ENCODE assay signal across 14 cellular contexts in the genomic region with DNA sequence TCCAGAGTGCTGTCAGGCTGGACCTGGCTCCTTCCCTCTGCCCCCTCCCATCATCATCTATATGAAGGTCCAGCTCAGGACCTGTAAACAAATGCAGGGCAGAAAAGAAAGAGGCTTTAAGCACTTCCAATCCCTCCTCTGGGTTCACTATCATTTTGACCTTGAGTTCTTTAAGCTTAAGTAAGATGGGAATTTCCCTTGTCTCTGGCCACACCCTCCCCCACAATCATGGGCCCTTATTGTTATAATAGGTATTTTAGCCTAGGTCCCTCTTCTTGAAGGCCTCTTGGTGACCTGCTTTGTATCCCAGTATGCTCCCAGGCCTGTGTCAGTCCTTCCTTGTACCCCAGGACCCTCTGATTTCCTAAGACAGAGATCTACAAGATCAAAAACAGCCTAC. TPM values are rescaled to one million over a fixed set of nuclear protein-coding genes. Genes with fewer than 3 reads are reported as not detected.
A peak's percentile ranks its signal among the peaks of the same experiment; 100 is the strongest.
DNase-seq lines count a peak whose midpoint lies in the region; ATAC-seq and TF ChIP-seq lines count a peak whose summit lies in the region.
"Had no signal": no experiment of that assay in that cellular context is flagged by ENCODE, and none has a peak within 500 bp of the region (broad histone marks: within the 10 kb centered on the region; RNA-seq: fewer than 3 reads in every experiment).

No MANE protein-coding gene starts in this region.

- H3K36me3 ChIP-seq in OCI-LY3 (replicated peaks; ENCODE audit: low read depth, low read length), result no peaks in the 10 kb centered on the region
- H3K36me3 ChIP-seq: right atrium auricular region had no signal

- ATAC-seq in GM19455 (IDR thresholded peaks at IDR 0.05; ENCODE audit: unreplicated experiment) (no peak), HG02981 (IDR thresholded peaks at IDR 0.05; ENCODE audit: unreplicated experiment) (no peak), HG03108 (IDR thresholded peaks at IDR 0.05; ENCODE audit: unreplicated experiment) (no peak)
- ATAC-seq: left ventricle myocardium superior had no signal

- peaks cover 14% of the 10 kb centered on the region for H3K4me1 ChIP-seq in OCI-LY3 (ENCODE audit: low read length)

- H3K4me2 ChIP-seq in OCI-LY3 (ENCODE audit: low read length), result 0 out of 2 replicates have a peak overlapping the region, but pooled peaks have one; percentile 20

- H3K36me3 Mint-ChIP-seq in activated CD4-positive, alpha-beta T cell treated with anti-CD3 and anti-CD28 coated beads, Interleukin-2, amount 10 ng/mL, durations not matched to agents 24 days and 14 days (ENCODE audit: low read depth), result no peaks in the 10 kb centered on the region

- no peaks in the 10 kb centered on the region for H4K20me1 ChIP-seq in OCI-LY3 (ENCODE audit: insufficient read depth, low read length)

- no peaks in the 10 kb centered on the region for H3K9me3 ChIP-seq in OCI-LY3 (ENCODE audit: insufficient read depth, low read length)
- H3K9me3 ChIP-seq: right atrium auricular region had no signal

- no peaks in the 10 kb centered on the region for H3K27me3 ChIP-seq in OCI-LY3 (ENCODE audit: low read depth, low read length)
- H3K27me3 ChIP-seq: right atrium auricular region had no signal

- peak overlapping the region; percentile 48 for H3K27ac Mint-ChIP-seq in activated CD4-positive, alpha-beta T cell treated with anti-CD3 and anti-CD28 coated beads, Interleukin-2, amount 10 ng/mL, durations not matched to agents 24 days and 14 days
- H3K27ac Mint-ChIP-seq: HFFc6; stimulated activated naive CD8-positive, alpha-beta T cell treated with anti-CD3 and anti-CD28 coated beads, Interleukin-15, Interleukin-2, amounts not matched to agents 100 ng/mL and 50 ng/mL, for 24 hours; T-helper 1 cell treated with Interleukin-12 subunit alpha and Interleukin-12 subunit beta and Interleukin-4 antibody, amounts not matched to agents 30 μg/mL and 1 μg/mL, for 36 hours had no signal

- TF ChIP-seq CTCF in OCI-LY3 (IDR thresholded peaks at IDR 0.05; ENCODE audit: low read depth, low read length), result no peak

- no peak overlapping the region for H3K9ac ChIP-seq in OCI-LY3 (ENCODE audit: low read length)

- no peak overlapping the region for H3K27ac ChIP-seq in OCI-LY3 (ENCODE audit: low read length)

- peaks cover 9% of the 10 kb centered on the region for H3K4me1 Mint-ChIP-seq in activated CD4-positive, alpha-beta T cell treated with anti-CD3 and anti-CD28 coated beads, Interleukin-2, amount 10 ng/mL, durations not matched to agents 24 days and 14 days

- H3K4me3 ChIP-seq in OCI-LY3 (ENCODE audit: low read length) (no peak overlapping the region), skeletal muscle cell (ENCODE audit: low read depth, low read length) (no peak overlapping the region)
- H3K4me3 ChIP-seq: right atrium auricular region had no signal

- no peaks in the 10 kb centered on the region for H3K79me2 ChIP-seq in OCI-LY3 (ENCODE audit: low read length)

- H3K4me3 Mint-ChIP-seq in activated CD4-positive, alpha-beta T cell treated with anti-CD3 and anti-CD28 coated beads, Interleukin-2, amount 10 ng/mL, durations not matched to agents 24 days and 14 days, result no peak overlapping the region
- H3K4me3 Mint-ChIP-seq: HFFc6; stimulated activated naive CD8-positive, alpha-beta T cell treated with anti-CD3 and anti-CD28 coated beads, Interleukin-15, Interleukin-2, amounts not matched to agents 100 ng/mL and 50 ng/mL, for 24 hours; T-helper 1 cell treated with Interleukin-12 subunit alpha and Interleukin-12 subunit beta and Interleukin-4 antibody, amounts not matched to agents 30 μg/mL and 1 μg/mL, for 36 hours had no signal

- no peak overlapping the region for H2AFZ ChIP-seq in OCI-LY3 (ENCODE audit: low read depth, low read length)

- DNase-seq in activated CD4-positive, alpha-beta T cell treated with anti-CD3 and anti-CD28 coated beads, Interleukin-2, amount 10 ng/mL, durations not matched to agents 24 days and 14 days, result peak; percentile 81
- no peak for DNase-seq in activated CD4-positive, alpha-beta T cell treated with anti-CD3 and anti-CD28 coated beads, Interleukin-2, amount 50 U/mL, for 4 hours
- DNase-seq in fibroblast of gingiva (ENCODE audit: low read depth), result peak; percentile 22
- peak; percentile 17 for DNase-seq in skeletal muscle cell (ENCODE audit: low read depth)
- DNase-seq: HFFc6, left ventricle myocardium superior, NCI-H446 had no signal

- H3K27me3 Mint-ChIP-seq in activated CD4-positive, alpha-beta T cell treated with anti-CD3 and anti-CD28 coated beads, Interleukin-2, amount 10 ng/mL, durations not matched to agents 24 days and 14 days, result no peaks in the 10 kb centered on the region
- H3K27me3 Mint-ChIP-seq: stimulated activated naive CD8-positive, alpha-beta T cell treated with anti-CD3 and anti-CD28 coated beads, Interleukin-15, Interleukin-2, amounts not matched to agents 100 ng/mL and 50 ng/mL, for 24 hours had no signal

- H3K9me3 Mint-ChIP-seq in activated CD4-positive, alpha-beta T cell treated with anti-CD3 and anti-CD28 coated beads, Interleukin-2, amount 10 ng/mL, durations not matched to agents 24 days and 14 days, result no peaks in the 10 kb centered on the region
- H3K9me3 Mint-ChIP-seq: HFFc6; stimulated activated naive CD8-positive, alpha-beta T cell treated with anti-CD3 and anti-CD28 coated beads, Interleukin-15, Interleukin-2, amounts not matched to agents 100 ng/mL and 50 ng/mL, for 24 hours; T-helper 1 cell treated with Interleukin-12 subunit alpha and Interleukin-12 subunit beta and Interleukin-4 antibody, amounts not matched to agents 30 μg/mL and 1 μg/mL, for 36 hours had no signal

- intact Hi-C loops in activated CD4-positive, alpha-beta T cell treated with anti-CD3 and anti-CD28 coated beads, Interleukin-2, amount 10 ng/mL, durations not matched to agents 24 days and 14 days (cut with micrococcal nuclease), result no loop called here

RNA-seq across cellular contexts. Expression of a gene that starts 45.1 kb away (rescaled TPM):
- total RNA-seq in activated CD4-positive, alpha-beta T cell treated with anti-CD3 and anti-CD28 coated beads, Interleukin-2, amount 10 ng/mL, durations not matched to agents 24 days and 14 days, result 55.0 and 62.6 TPM in 2 replicates

RNA-seq across cellular contexts. Expression of a gene that starts 52.8 kb away (rescaled TPM):
- total RNA-seq in activated CD4-positive, alpha-beta T cell treated with anti-CD3 and anti-CD28 coated beads, Interleukin-2, amount 10 ng/mL, durations not matched to agents 24 days and 14 days, result 47.4 and 47.9 TPM in 2 replicates

Comparison
In these comparisons a context has a peak if more than half of its experiments do, and no peak if none do; other contexts are left out.
1. DNase-seq: peak in activated CD4-positive, alpha-beta T cell treated with anti-CD3 and anti-CD28 coated beads, Interleukin-2, amount 10 ng/mL, durations not matched to agents 24 days and 14 days (single experiment), fibroblast of gingiva (single experiment) and skeletal muscle cell (single experiment); none in activated CD4-positive, alpha-beta T cell treated with anti-CD3 and anti-CD28 coated beads, Interleukin-2, amount 50 U/mL, for 4 hours (0 of 2).